In the genomic region with DNA sequence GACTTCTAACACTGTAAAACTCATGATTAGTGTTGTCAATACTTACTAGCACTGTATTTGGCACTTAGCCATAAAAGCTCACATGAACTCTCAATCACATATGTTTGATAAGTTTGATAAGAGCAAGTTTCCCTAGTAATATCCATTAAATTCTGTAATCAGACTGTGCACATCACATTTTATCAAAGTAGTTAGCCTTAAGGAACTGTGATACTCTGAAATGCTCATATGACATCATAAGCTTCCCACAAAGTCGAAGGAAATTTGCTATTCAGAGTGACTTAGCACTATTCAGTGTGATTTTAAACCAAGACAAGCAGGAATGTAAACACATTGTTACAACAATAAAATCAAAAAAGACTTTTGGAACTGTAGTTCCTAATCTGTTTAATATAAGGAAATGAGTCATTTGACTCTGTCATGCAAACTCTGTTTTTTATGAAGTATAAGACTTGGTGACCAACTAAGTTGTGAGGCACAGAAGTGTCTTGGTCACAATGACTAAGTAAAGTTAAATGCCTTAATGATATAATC, we compare ENCODE assay signal across 8 cellular contexts. TPM values are rescaled to one million over a fixed set of nuclear protein-coding genes. Genes with fewer than 3 reads are reported as not detected.
A peak's percentile ranks its signal among the peaks of the same experiment; 100 is the strongest.
DNase-seq lines count a peak whose midpoint lies in the region; ATAC-seq, FAIRE-seq and TF ChIP-seq lines count a peak whose summit lies in the region.

No MANE protein-coding gene starts in this region.

- peak; percentile 53 for DNase-seq in astrocyte of the cerebellum (ENCODE audit: low read depth)
- peak; percentile 53 for DNase-seq in osteoblast (ENCODE audit: insufficient read length, low spot score, missing footprints)
- no peak for DNase-seq in GM12892 (ENCODE audit: insufficient read length)
- no peak for DNase-seq in GDM1 (lab: John Stamatoyannopoulos, UW)
- no peak for DNase-seq in NCI-H1092 treated with DMSO at 0.1 percent for 48 hours (lab: John Stamatoyannopoulos, UW)
- no peak for DNase-seq in ureter (ENCODE audit: low spot score)

- H3K9me3 ChIP-seq in osteoblast (ENCODE audit: low read depth, low read length): no peaks in the 10 kb centered on the region

- no peaks in the 10 kb centered on the region for H3K27me3 ChIP-seq in osteoblast (ENCODE audit: insufficient read depth, low read length)

- H4K20me1 ChIP-seq in osteoblast (ENCODE audit: insufficient read depth, low read length): no peaks in the 10 kb centered on the region

- no peak for TF ChIP-seq POLR2A in GM12892 (IDR thresholded peaks at IDR 0.05; ENCODE audit: low read depth, low read length)

- H3K36me3 ChIP-seq in osteoblast (ENCODE audit: insufficient read depth, low read length): peaks cover 3% of the 10 kb centered on the region

- no peak for FAIRE-seq in GM12892 (lab: Jason Lieb, UNC)

- ATAC-seq in GM18861 (IDR thresholded peaks at IDR 0.05; ENCODE audit: unreplicated experiment): peak; percentile 59
- ATAC-seq in HG03354 (IDR thresholded peaks at IDR 0.05; ENCODE audit: poor library complexity, severe bottlenecking, unreplicated experiment): peak; percentile 71

- peak overlapping the region; percentile 76 for H3K27ac ChIP-seq in osteoblast (ENCODE audit: low read depth, low read length)

- in situ Hi-C loops in astrocyte of the cerebellum (cut with HindIII; ENCODE audit: low sequenced_read_pairs): no loop called here

- peak overlapping the region; percentile 12 for H3K4me2 ChIP-seq in osteoblast (ENCODE audit: insufficient read depth, low read length)

- H2AFZ ChIP-seq in osteoblast (ENCODE audit: low read length): no peak overlapping the region

- H3K79me2 ChIP-seq in osteoblast (ENCODE audit: insufficient read depth, low read length): peaks cover 7% of the 10 kb centered on the region

- peaks cover 20% of the 10 kb centered on the region for H3K4me1 ChIP-seq in osteoblast (ENCODE audit: insufficient read depth, low read length)

- TF ChIP-seq CTCF in astrocyte of the cerebellum (IDR thresholded peaks at IDR 0.05; ENCODE audit: low read depth, low read length, missing control alignments): no peak
- no peak for TF ChIP-seq CTCF in osteoblast (IDR thresholded peaks at IDR 0.05; ENCODE audit: extremely low read depth, low read depth, low read length)

- no peak overlapping the region for H3K4me3 ChIP-seq in astrocyte of the cerebellum (ENCODE audit: low read depth, low read length)
- H3K4me3 ChIP-seq in osteoblast (ENCODE audit: insufficient read depth, low read length): no peak overlapping the region

RNA-seq across cellular contexts. Expression of a gene that starts 6.7 kb away (rescaled TPM):
- total RNA-seq in osteoblast: 46.3 and 55.7 TPM in 2 replicates
- 1.5 TPM for polyA plus RNA-seq in GM12892 (2012; ENCODE audit: missing spikeins)
- total RNA-seq in ureter: 19.2 TPM

Comparison
In these comparisons a context has a peak if more than half of its experiments do, and no peak if none do; other contexts are left out.
1. DNase-seq: peak in astrocyte of the cerebellum (single experiment) and osteoblast (single experiment); none in GM12892 (single experiment), GDM1 (single experiment), NCI-H1092 treated with DMSO at 0.1 percent for 48 hours (single experiment) and ureter (single experiment).